ENCODE assay signal across 12 cellular contexts in the genomic region with DNA sequence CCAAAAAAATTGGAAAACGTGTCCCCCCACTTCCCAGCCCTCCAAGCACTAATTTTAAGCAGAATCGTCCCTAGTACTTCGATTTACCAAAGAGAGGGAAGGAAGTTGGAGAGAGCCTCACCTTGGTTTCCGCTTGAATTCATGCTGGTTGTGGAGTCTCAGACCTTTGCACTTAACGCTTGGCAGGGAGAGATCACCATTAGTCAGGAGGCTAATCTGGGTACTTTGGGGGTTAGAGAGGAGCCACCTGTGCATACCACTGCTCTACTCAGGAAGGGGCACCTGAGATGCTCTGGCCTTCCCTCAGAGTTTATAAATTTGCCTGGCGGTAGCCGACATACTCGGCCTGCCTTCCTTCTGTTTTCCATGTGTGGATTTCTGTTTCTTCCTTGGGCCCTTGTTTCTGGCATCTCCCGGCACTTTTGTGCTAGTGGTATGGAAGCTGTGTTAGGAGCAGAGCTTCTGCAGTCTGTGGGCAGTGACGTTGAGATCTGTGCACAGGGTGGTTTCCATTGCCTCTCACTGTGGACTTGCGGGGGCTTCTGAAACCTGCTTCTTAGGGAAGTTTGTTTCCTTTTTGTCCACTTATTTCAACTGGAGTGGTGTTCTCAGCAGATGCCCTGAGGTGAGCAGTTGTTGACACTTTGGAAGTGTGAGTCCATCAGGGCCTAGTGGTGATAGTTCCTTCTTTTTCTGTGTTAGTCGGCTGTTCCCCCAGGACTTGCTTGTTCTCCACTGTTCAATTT.
A peak's percentile ranks its signal among the peaks of the same experiment; 100 is the strongest.
DNase-seq lines count a peak whose midpoint lies in the region; ATAC-seq and TF ChIP-seq lines count a peak whose summit lies in the region.
"Had no signal": no experiment of that assay in that cellular context is flagged by ENCODE, and none has a peak within 500 bp of the region (broad histone marks: within the 10 kb centered on the region; RNA-seq: fewer than 3 reads in every experiment).

No MANE protein-coding gene starts in this region.

- H3K9me3 ChIP-seq in right lobe of liver (no peaks in the 10 kb centered on the region), Karpas-422 (ENCODE audit: low read length) (no peaks in the 10 kb centered on the region)
- H3K9me3 ChIP-seq: colonic mucosa, stomach had no signal

- H3K9me2 ChIP-seq in Karpas-422 (replicated peaks; ENCODE audit: insufficient read depth, low read length), result no peaks in the 10 kb centered on the region

- no peak for TF ChIP-seq POLR2A in right lobe of liver (IDR thresholded peaks at IDR 0.05)

- no peak overlapping the region for H3K4me3 ChIP-seq in right lobe of liver
- no peak overlapping the region for H3K4me3 ChIP-seq in Karpas-422 (ENCODE audit: low read length)
- H3K4me3 ChIP-seq: colonic mucosa, stomach had no signal

- H4K20me1 ChIP-seq in Karpas-422 (ENCODE audit: insufficient read depth, low read depth, low read length), result no peaks in the 10 kb centered on the region

- 0 out of 2 replicates have a peak, but pooled peaks cover 7% of the 10 kb centered on the region for H3K79me2 ChIP-seq in Karpas-422 (ENCODE audit: low read length)

- no peak overlapping the region for H3K9ac ChIP-seq in Karpas-422 (ENCODE audit: low read length)

- no peaks in the 10 kb centered on the region for H3K27me3 ChIP-seq in right lobe of liver
- H3K27me3 ChIP-seq in Karpas-422 (ENCODE audit: low read length), result no peaks in the 10 kb centered on the region
- H3K27me3 ChIP-seq: colonic mucosa, stomach had no signal

- peaks cover 0 to 78% (median 28%) of the 10 kb centered on the region in 4 donors for H3K4me1 ChIP-seq in right lobe of liver
- peaks cover 38% of the 10 kb centered on the region for H3K4me1 ChIP-seq in Karpas-422 (ENCODE audit: low read length)

- H3K27ac ChIP-seq in right lobe of liver (peak overlapping the region; percentile 8 to 95 (median 94)), Karpas-422 (ENCODE audit: low read length) (no peak overlapping the region)
- H3K27ac ChIP-seq: colonic mucosa, stomach had no signal

- peak; percentile 60 for ATAC-seq in GM19438 (IDR thresholded peaks at IDR 0.05; ENCODE audit: low read depth, unreplicated experiment)
- ATAC-seq in HG03159 (IDR thresholded peaks at IDR 0.05; ENCODE audit: unreplicated experiment), result peak; percentile 46
- peak; percentile 35 to 56 (median 49) for ATAC-seq in right lobe of liver

- no peak overlapping the region for H3K4me2 ChIP-seq in Karpas-422 (ENCODE audit: low read depth, low read length, poor library complexity, severe bottlenecking)

- in situ Hi-C loops in GM13977 (cut with MboI; ENCODE audit: low pct_unique_long_range_greater_than_20kb, low sequenced_read_pairs, unreplicated experiment), result loop anchor here (10.0 kb wide), 1 partner anchor 226 kb away; the partner anchor contains the start of gene MND1

- DNase-seq in GM13977 (ENCODE audit: low spot score) (peak; percentile 14), right lobe of liver (no peak), HUDEP-2 (lab: John Stamatoyannopoulos, UW; ENCODE audit: unreplicated experiment in 76 of 76) (no peak), NCI-H1092 (lab: John Stamatoyannopoulos, UW) (no peak), Karpas-422 (no peak)
- no peak for DNase-seq in stimulated activated CD4-positive, alpha-beta T cell treated with anti-CD3 and anti-CD28 coated beads, Interleukin-4, amount 100 ng/mL, for 1 hour
- DNase-seq: colonic mucosa; DMS53; stimulated activated CD4-positive, alpha-beta T cell treated with anti-CD3 and anti-CD28 coated beads, Interleukin-12 subunit alpha, Interleukin-12 subunit beta, amount 100 ng/mL, for 4 hours; stomach had no signal

- 42% methylated on average over 11 of the region's 12 CpGs for WGBS in right lobe of liver (ENCODE audit: insufficient coverage, low coverage, low lambda C conversion rate, missing lambda C conversion rate)

- H3K36me3 ChIP-seq in right lobe of liver, result no peaks in the 10 kb centered on the region
- H3K36me3 ChIP-seq in Karpas-422 (ENCODE audit: insufficient read depth, low read length), result no peaks in the 10 kb centered on the region
- H3K36me3 ChIP-seq: colonic mucosa, stomach had no signal

- TF ChIP-seq CTCF in GM13977 (IDR thresholded peaks at IDR 0.05; ENCODE audit: extremely low read depth, insufficient read depth, missing control alignments) (no peak), right lobe of liver (IDR thresholded peaks at IDR 0.05) (no peak)

- intact Hi-C loops in right lobe of liver (cut with DNase I), result loop anchor here in 1 of 2 donors (10.0 kb wide), 2 partner anchors 106 to 136 kb away; partner anchors contain the start of gene TMEM131L

- no peak overlapping the region for H2AFZ ChIP-seq in Karpas-422 (ENCODE audit: low read length)
